ENCODE assay signal across 1 cellular context in genomic region chr5:71693828-71694427, GRCh38.
TF ChIP-seq lines count a peak whose summit lies in the region.

No MANE protein-coding gene starts in this region.

TF ChIP-seq in WTC11, 78 proteins besides CTCF, POLR2A, EP300 and RAD21 (continued from another document):
- TF ChIP-seq, protein P1, sequence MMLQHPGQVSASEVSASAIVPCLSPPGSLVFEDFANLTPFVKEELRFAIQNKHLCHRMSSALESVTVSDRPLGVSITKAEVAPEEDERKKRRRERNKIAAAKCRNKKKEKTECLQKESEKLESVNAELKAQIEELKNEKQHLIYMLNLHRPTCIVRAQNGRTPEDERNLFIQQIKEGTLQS (CRISPR knock-in tag; conservative IDR thresholded peaks at IDR 0.05): no peak
- TF ChIP-seq USF1 (CRISPR knock-in tag; IDR thresholded peaks at IDR 0.05) (no peak), RELA (CRISPR knock-in tag; IDR thresholded peaks at IDR 0.05; ENCODE audit: borderline replicate concordance) (no peak), ZBTB43 (CRISPR knock-in tag; IDR thresholded peaks at IDR 0.05) (no peak), EMX1 (CRISPR knock-in tag; IDR thresholded peaks at IDR 0.05) (no peak), CREB1 (CRISPR knock-in tag; IDR thresholded peaks at IDR 0.05) (no peak)
- TF ChIP-seq, protein P2, sequence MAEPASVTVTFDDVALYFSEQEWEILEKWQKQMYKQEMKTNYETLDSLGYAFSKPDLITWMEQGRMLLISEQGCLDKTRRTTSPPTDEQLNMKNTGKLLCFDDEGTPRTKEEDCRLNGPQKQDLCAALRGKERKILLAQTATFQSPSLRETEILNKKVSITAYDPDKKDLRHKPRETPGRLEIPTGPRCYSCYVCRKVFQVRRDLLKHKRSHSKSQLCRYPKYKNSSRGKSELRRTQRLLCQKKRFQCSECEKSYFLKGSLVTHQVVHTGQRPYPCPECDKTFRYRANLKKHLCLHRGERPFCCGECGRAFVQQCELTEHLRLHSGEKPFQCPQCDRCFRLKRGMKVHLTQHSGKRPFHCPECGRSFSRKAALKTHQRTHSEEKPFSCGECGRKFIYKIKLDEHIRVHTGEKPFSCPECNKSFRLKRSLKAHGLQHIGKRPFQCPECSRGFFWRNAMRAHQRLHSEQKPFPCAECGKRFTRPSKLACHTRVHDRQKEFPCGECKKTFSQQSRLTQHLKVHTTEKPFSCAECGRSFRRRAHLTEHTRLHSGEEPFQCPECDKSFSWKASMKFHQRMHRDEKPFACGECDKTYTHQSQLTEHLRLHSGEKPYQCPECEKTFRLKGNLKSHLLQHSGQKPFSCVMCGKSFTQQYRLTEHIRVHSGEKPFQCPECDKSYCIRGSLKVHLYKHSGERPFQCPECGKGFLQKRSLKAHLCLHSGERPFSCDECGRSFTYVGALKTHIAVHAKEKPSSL (CRISPR knock-in tag; conservative IDR thresholded peaks at IDR 0.05): no peak
- TF ChIP-seq, protein P3, sequence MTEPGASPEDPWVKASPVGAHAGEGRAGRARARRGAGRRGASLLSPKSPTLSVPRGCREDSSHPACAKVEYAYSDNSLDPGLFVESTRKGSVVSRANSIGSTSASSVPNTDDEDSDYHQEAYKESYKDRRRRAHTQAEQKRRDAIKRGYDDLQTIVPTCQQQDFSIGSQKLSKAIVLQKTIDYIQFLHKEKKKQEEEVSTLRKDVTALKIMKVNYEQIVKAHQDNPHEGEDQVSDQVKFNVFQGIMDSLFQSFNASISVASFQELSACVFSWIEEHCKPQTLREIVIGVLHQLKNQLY (CRISPR knock-in tag; IDR thresholded peaks at IDR 0.05): no peak
